Comparison of ENCODE assay signal across 1 cellular context in the genomic region with DNA sequence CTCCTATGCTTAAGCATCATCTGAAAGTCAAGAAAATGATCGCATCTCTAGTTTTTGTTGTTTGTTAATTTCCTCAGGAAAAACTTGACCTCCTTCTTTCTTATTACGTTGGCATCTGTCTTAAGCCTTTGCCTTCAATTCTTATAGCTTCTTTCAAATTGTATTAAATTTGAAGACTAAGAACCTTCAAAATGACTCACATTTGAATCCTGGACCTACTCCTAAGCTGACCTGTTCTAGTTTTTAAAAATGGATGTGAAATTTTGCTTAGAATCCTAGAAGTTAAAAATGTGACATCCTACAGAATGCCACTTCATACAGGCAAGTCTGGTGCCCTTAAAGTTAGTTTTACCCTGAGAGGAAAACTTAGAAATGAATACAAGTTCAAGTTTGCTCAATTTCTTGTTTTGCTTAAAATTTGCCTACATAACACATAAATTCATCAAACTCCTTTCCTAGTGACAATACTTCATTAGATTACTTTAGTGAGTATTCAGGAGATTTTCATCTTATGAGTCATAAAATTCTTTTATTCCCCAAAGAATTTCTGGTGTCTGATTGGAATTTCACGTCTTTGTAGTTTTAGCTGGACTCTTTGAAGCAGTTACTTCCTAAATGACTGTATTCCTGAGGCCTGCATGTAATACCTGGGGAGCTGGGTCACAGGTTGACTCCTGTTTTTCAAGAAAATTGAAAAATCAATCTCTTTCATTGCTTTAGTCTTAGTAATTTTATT.
TF ChIP-seq lines count a peak whose summit lies in the region.

No MANE protein-coding gene starts in this region.

TF ChIP-seq in IMR-90, 13 proteins besides CTCF, POLR2A, EP300 and RAD21:
- TF ChIP-seq SMC3 (IDR thresholded peaks at IDR 0.05; ENCODE audit: low read depth, low read length) (no peak), CHD1 (IDR thresholded peaks at IDR 0.05; ENCODE audit: low read depth, low read length) (no peak), MAFK (IDR thresholded peaks at IDR 0.05; ENCODE audit: low read depth, low read length) (no peak), MAZ (IDR thresholded peaks at IDR 0.05; ENCODE audit: borderline replicate concordance, low read depth, low read length) (no peak), CEBPB (IDR thresholded peaks at IDR 0.05; ENCODE audit: low read depth, low read length) (no peak), RCOR1 (IDR thresholded peaks at IDR 0.05; ENCODE audit: insufficient replicate concordance, low read length) (no peak), BHLHE40 (IDR thresholded peaks at IDR 0.05; ENCODE audit: low read depth, low read length) (no peak), FOS (IDR thresholded peaks at IDR 0.05; ENCODE audit: low read depth, low read length) (peak; percentile 45; the same call in 1 of the 2 replicates), NFE2L2 (IDR thresholded peaks at IDR 0.05; ENCODE audit: low read depth, low read length) (no peak)
